Comparison of ENCODE assay signal across 11 cellular contexts in genomic region chr14:19485346-19485745, GRCh38. TPM values are rescaled to one million over a fixed set of nuclear protein-coding genes. Genes with fewer than 3 reads are reported as not detected.
DNase-seq lines count a peak whose midpoint lies in the region; ATAC-seq and TF ChIP-seq lines count a peak whose summit lies in the region.
"Not testable (repeated sequence)": the region's sequence is repeated elsewhere in the genome, so short reads cannot be mapped to it uniquely, and the experiment has no call there.
"Had no signal": no experiment of that assay in that cellular context is flagged by ENCODE, and none has a peak within 500 bp of the region (broad histone marks: within the 10 kb centered on the region; RNA-seq: fewer than 3 reads in every experiment).

No MANE protein-coding gene starts in this region.

- H3K4me1 ChIP-seq in mucosa of descending colon (ENCODE audit: low read depth); spleen; aorta (ENCODE audit: control insufficient read depth in 1 of 2, insufficient read depth in 2 of 2, low read length in 2 of 2): not testable (repeated sequence)

- not testable (repeated sequence) for H3K9me3 ChIP-seq in mucosa of descending colon; spleen; aorta (ENCODE audit: control insufficient read depth, low read length)

- not testable (repeated sequence) for H3K36me3 ChIP-seq in mucosa of descending colon (ENCODE audit: low read depth); spleen; aorta (ENCODE audit: control insufficient read depth in 1 of 2, insufficient read depth in 2 of 2, low read length in 1 of 2)

- H3K27me3 ChIP-seq in spleen (replicated peaks in 1 of 7); aorta (ENCODE audit: control insufficient read depth in 1 of 2, insufficient read depth in 2 of 2, low read length in 1 of 2): not testable (repeated sequence)

- not testable (repeated sequence) for TF ChIP-seq POLR2A in spleen (IDR thresholded peaks at IDR 0.05)

- WGBS in spleen, 5 donors: 78 to 96% (median 84%) methylated on average over 3 to 4 of the region's 9 CpGs
- 80 to 83% methylated on average over 3 to 4 of the region's 9 CpGs for WGBS in aorta, 2 donors

- ATAC-seq in Right ventricle myocardium inferior (peak; percentile 13), mucosa of descending colon (peak; percentile 24), aorta (ENCODE audit: low FRiP score) (peak; percentile 13)

- DNase-seq in Daoy (ENCODE audit: low read depth) (peak; percentile 1), cerebellar cortex (ENCODE audit: low spot score) (peak; percentile 0), Right ventricle myocardium inferior (ENCODE audit: missing footprints) (peak; percentile 31), islet precursor cell (peak; percentile 20), mucosa of descending colon (peak in 2 of 3 donors; percentile 18 to 55), spleen (peak; percentile 79), aorta (peak; percentile 22 to 75)
- DNase-seq in activated CD8-positive, alpha-beta memory T cell treated with anti-CD3 and anti-CD28 coated beads for 24 hours: peak; percentile 38

- not testable (repeated sequence) for H3K27ac ChIP-seq in spleen; aorta (ENCODE audit: low read depth in 1 of 2, low read length in 2 of 2)

- intact Hi-C loops in Right ventricle myocardium inferior (cut with DNase I); mucosa of descending colon (cut with DNase I, micrococcal nuclease); spleen (cut with DNase I; ENCODE audit: low total_unique reads); aorta (cut with DNase I): not testable (repeated sequence)

- not testable (repeated sequence) for TF ChIP-seq CTCF in mucosa of descending colon (IDR thresholded peaks at IDR 0.05); spleen (IDR thresholded peaks at IDR 0.05 in 8 of 11, conservative IDR thresholded peaks at IDR 0.05 in 3 of 11)

- H3K4me3 ChIP-seq in mucosa of descending colon; spleen; aorta (ENCODE audit: low read length in 2 of 2): not testable (repeated sequence)

RNA-seq across cellular contexts. Expression of gene POTEG, which starts 51.2 kb away (rescaled TPM):
- total RNA-seq in Daoy (2014; rRNA removed; shearing (Covaris generic)): 0.34 and 0.45 TPM in 2 replicates
- total RNA-seq in Right ventricle myocardium inferior (not detected), mucosa of descending colon (not detected), spleen (under 1 TPM in 2 of 7 donors, not detected in 5; 0.24 to 0.51 TPM), aorta (not detected)
- polyA plus RNA-seq in spleen (not detected), aorta (not detected)
- total RNA-seq: A172, GM23248, PC-9 had no signal
- polyA plus RNA-seq: GM23248 had no signal

Comparison
In these comparisons a context has a peak if more than half of its experiments do, and no peak if none do; other contexts are left out.
1. DNase-seq: peak in every context shown above with its lines; median percentile 79 in spleen; 48 in aorta; 38 in activated CD8-positive, alpha-beta memory T cell treated with anti-CD3 and anti-CD28 coated beads for 24 hours; 36 in mucosa of descending colon; 31 in Right ventricle myocardium inferior; 20 in islet precursor cell; 1 in Daoy; 0 in cerebellar cortex.